ENCODE assay signal across 11 cellular contexts in genomic region chr17:44216674-44217073, GRCh38. TPM values are rescaled to one million over a fixed set of nuclear protein-coding genes. Genes with fewer than 3 reads are reported as not detected.
DNase-seq lines count a peak whose midpoint lies in the region; ATAC-seq and TF ChIP-seq lines count a peak whose summit lies in the region.
"Had no signal": no experiment of that assay in that cellular context is flagged by ENCODE, and none has a peak within 500 bp of the region (broad histone marks: within the 10 kb centered on the region; RNA-seq: fewer than 3 reads in every experiment).

No MANE protein-coding gene starts in this region.

- peaks cover 54% of the 10 kb centered on the region for H3K36me3 Mint-ChIP-seq in CD8-positive, alpha-beta T cell
- H3K36me3 Mint-ChIP-seq in activated T-cell treated with anti-CD3 and anti-CD28 coated beads, Interleukin-2, amount 50 U/mL, for 72 hours (ENCODE audit: insufficient read depth in 2 of 2) = peaks cover 21 to 22% of the 10 kb centered on the region in 2 donors
- peaks cover 9% of the 10 kb centered on the region for H3K36me3 Mint-ChIP-seq in natural killer cell treated with Interleukin-12 subunit alpha and Interleukin-12 subunit beta and Interleukin-15 and Interleukin-18, amount 100 ng/mL, for 72 hours

- no peak overlapping the region for H3K9ac ChIP-seq in HUES6 (ENCODE audit: low read length)

- no peak for ATAC-seq in CD8-positive, alpha-beta T cell
- ATAC-seq in activated T-cell treated with anti-CD3 and anti-CD28 coated beads, Interleukin-2, amount 50 U/mL, for 72 hours (replicated peaks in 1 of 2) = no peak
- no peak for ATAC-seq in natural killer cell treated with Interleukin-12 subunit alpha and Interleukin-12 subunit beta and Interleukin-15 and Interleukin-18, amount 100 ng/mL, for 72 hours
- no peak for ATAC-seq in HG03045 (IDR thresholded peaks at IDR 0.05; ENCODE audit: unreplicated experiment)
- ATAC-seq: Panc1 had no signal

- POLR2A ChIA-PET in CD8-positive, alpha-beta T cell (lab: Charles Lee) = interaction anchor here (0.9 to 10.3 kb wide), 8 partner anchors 11 to 135 kb away, joined by 3 to 251 read pairs (median 5); partner anchors contain the start of genes ATXN7L3, HDAC5, SLC25A39 and TMUB2

- H3K9me3 ChIP-seq in CD8-positive, alpha-beta T cell (ENCODE audit: low read length) = no peaks in the 10 kb centered on the region
- H3K9me3 ChIP-seq in HUES6 (ENCODE audit: control insufficient read depth, insufficient read depth, low read depth, low read length) = no peaks in the 10 kb centered on the region

- peak overlapping the region; percentile 74 for H3K4me3 Mint-ChIP-seq in CD8-positive, alpha-beta T cell
- peak overlapping the region; percentile 87 to 96 for H3K4me3 Mint-ChIP-seq in activated T-cell treated with anti-CD3 and anti-CD28 coated beads, Interleukin-2, amount 50 U/mL, for 72 hours
- peak overlapping the region; percentile 81 for H3K4me3 Mint-ChIP-seq in natural killer cell treated with Interleukin-12 subunit alpha and Interleukin-12 subunit beta and Interleukin-15 and Interleukin-18, amount 100 ng/mL, for 72 hours

- no peaks in the 10 kb centered on the region for H3K9me3 Mint-ChIP-seq in CD8-positive, alpha-beta T cell
- H3K9me3 Mint-ChIP-seq in activated T-cell treated with anti-CD3 and anti-CD28 coated beads, Interleukin-2, amount 50 U/mL, for 72 hours = no peaks in the 10 kb centered on the region
- no peaks in the 10 kb centered on the region for H3K9me3 Mint-ChIP-seq in natural killer cell treated with Interleukin-12 subunit alpha and Interleukin-12 subunit beta and Interleukin-15 and Interleukin-18, amount 100 ng/mL, for 72 hours

- H3K4me1 ChIP-seq in CD8-positive, alpha-beta T cell (ENCODE audit: insufficient read depth, low read length) = peaks cover 61% of the 10 kb centered on the region
- H3K4me1 ChIP-seq in HUES6 (ENCODE audit: control insufficient read depth, insufficient read depth, low read length) = peaks cover 10% of the 10 kb centered on the region

- H3K4me1 Mint-ChIP-seq in CD8-positive, alpha-beta T cell (ENCODE audit: low read depth) = peaks cover 55% of the 10 kb centered on the region
- peaks cover 56% of the 10 kb centered on the region for H3K4me1 Mint-ChIP-seq in activated T-cell treated with anti-CD3 and anti-CD28 coated beads, Interleukin-2, amount 50 U/mL, for 72 hours (ENCODE audit: low read depth)
- H3K4me1 Mint-ChIP-seq in natural killer cell treated with Interleukin-12 subunit alpha and Interleukin-12 subunit beta and Interleukin-15 and Interleukin-18, amount 100 ng/mL, for 72 hours (ENCODE audit: low read depth in 2 of 2) = peaks cover 33 to 38% of the 10 kb centered on the region in 2 donors

- peak overlapping the region; percentile 46 for H3K27ac ChIP-seq in CD8-positive, alpha-beta T cell (ENCODE audit: low read depth, low read length)
- H3K27ac ChIP-seq in HUES6 (ENCODE audit: low read depth, low read length) = no peak overlapping the region

- no peaks in the 10 kb centered on the region for H3K27me3 ChIP-seq in CD8-positive, alpha-beta T cell (ENCODE audit: insufficient read depth, low read length)
- no peaks in the 10 kb centered on the region for H3K27me3 ChIP-seq in HUES6 (ENCODE audit: control insufficient read depth, insufficient read depth, low read length)

- H3K27me3 Mint-ChIP-seq in CD8-positive, alpha-beta T cell (ENCODE audit: low read depth) = no peaks in the 10 kb centered on the region
- no peaks in the 10 kb centered on the region for H3K27me3 Mint-ChIP-seq in activated T-cell treated with anti-CD3 and anti-CD28 coated beads, Interleukin-2, amount 50 U/mL, for 72 hours (ENCODE audit: low read depth)
- H3K27me3 Mint-ChIP-seq in natural killer cell treated with Interleukin-12 subunit alpha and Interleukin-12 subunit beta and Interleukin-15 and Interleukin-18, amount 100 ng/mL, for 72 hours = no peaks in the 10 kb centered on the region

- no peak for DNase-seq in CD8-positive, alpha-beta T cell
- no peak for DNase-seq in activated T-cell treated with anti-CD3 and anti-CD28 coated beads, Interleukin-2, amount 50 U/mL, for 72 hours
- no peak for DNase-seq in natural killer cell treated with Interleukin-12 subunit alpha and Interleukin-12 subunit beta and Interleukin-15 and Interleukin-18, amount 100 ng/mL, for 72 hours (ENCODE audit: low spot score)
- no peak for DNase-seq in stimulated activated CD4-positive, alpha-beta T cell treated with anti-CD3 and anti-CD28 coated beads, Interleukin-4, amount 100 ng/mL, for 24 hours
- DNase-seq in cerebellar cortex (ENCODE audit: low spot score) (no peak), OCI-M2 (lab: John Stamatoyannopoulos, UW; ENCODE audit: unreplicated experiment) (no peak)
- DNase-seq: DMS 273 treated with DMSO at 0.1 percent for 48 hours, NCI-H1436 had no signal

- H3K36me3 ChIP-seq in CD8-positive, alpha-beta T cell (ENCODE audit: insufficient read depth, low read length) = peaks cover 28% of the 10 kb centered on the region
- H3K36me3 ChIP-seq in HUES6 (ENCODE audit: control insufficient read depth, insufficient read depth, low read length) = peaks cover 52% of the 10 kb centered on the region

- peak overlapping the region; percentile 96 for H3K27ac Mint-ChIP-seq in CD8-positive, alpha-beta T cell
- H3K27ac Mint-ChIP-seq in activated T-cell treated with anti-CD3 and anti-CD28 coated beads, Interleukin-2, amount 50 U/mL, for 72 hours = peak overlapping the region; percentile 79
- peak overlapping the region; percentile 39 to 62 for H3K27ac Mint-ChIP-seq in natural killer cell treated with Interleukin-12 subunit alpha and Interleukin-12 subunit beta and Interleukin-15 and Interleukin-18, amount 100 ng/mL, for 72 hours

- peak overlapping the region; percentile 73 for H3K4me3 ChIP-seq in CD8-positive, alpha-beta T cell (ENCODE audit: low read depth, low read length)
- peak overlapping the region; percentile 80; the same call in 1 of the 2 replicates for H3K4me3 ChIP-seq in HUES6 (ENCODE audit: low read depth, low read length)

- CTCF ChIA-PET in CD8-positive, alpha-beta T cell (lab: Charles Lee) = interaction anchor here (0.7 to 12.3 kb wide), 15 partner anchors 10 to 135 kb away, joined by 3 to 161 read pairs (median 5); partner anchors contain the start of genes ATXN7L3, GRN, HDAC5 and SLC25A39

- no peak for TF ChIP-seq CTCF in CD8-positive, alpha-beta T cell (IDR thresholded peaks at IDR 0.05)

- intact Hi-C loops in CD8-positive, alpha-beta T cell (cut with DNase I, micrococcal nuclease) = loop anchor here in 1 of 2 experiments (5.0 to 10.0 kb wide), 2 partner anchors 48 to 94 kb away; partner anchors contain the start of genes HDAC5 and SLC4A1

RNA-seq across cellular contexts. Expression of gene UBTF, which starts 2.8 kb away (rescaled TPM):
- 100 to 1,000 TPM; 151 to 155 TPM for total RNA-seq in CD8-positive, alpha-beta T cell
- total RNA-seq in activated T-cell treated with anti-CD3 and anti-CD28 coated beads, Interleukin-2, amount 50 U/mL, for 72 hours = 100 to 1,000 TPM; 105 to 125 TPM
- total RNA-seq in natural killer cell treated with Interleukin-12 subunit alpha and Interleukin-12 subunit beta and Interleukin-15 and Interleukin-18, amount 100 ng/mL, for 72 hours = 100 to 1,000 TPM; 109 to 201 TPM

RNA-seq across cellular contexts. Expression of gene ATXN7L3, which starts 17.0 kb away (rescaled TPM):
- total RNA-seq in CD8-positive, alpha-beta T cell = 10 to 100 TPM; 85.5 to 85.7 TPM
- total RNA-seq in activated T-cell treated with anti-CD3 and anti-CD28 coated beads, Interleukin-2, amount 50 U/mL, for 72 hours = 10 to 100 TPM; 96.1 to 97.6 TPM
- 100 to 1,000 TPM; 117 to 139 TPM for total RNA-seq in natural killer cell treated with Interleukin-12 subunit alpha and Interleukin-12 subunit beta and Interleukin-15 and Interleukin-18, amount 100 ng/mL, for 72 hours

RNA-seq across cellular contexts. Expression of gene TMUB2, which starts 29.9 kb away (rescaled TPM):
- 10 to 100 TPM; 43.2 to 43.8 TPM for total RNA-seq in CD8-positive, alpha-beta T cell
- 10 to 100 TPM; 40.8 to 46.2 TPM for total RNA-seq in activated T-cell treated with anti-CD3 and anti-CD28 coated beads, Interleukin-2, amount 50 U/mL, for 72 hours
- 10 to 100 TPM; 28.1 to 28.8 TPM for total RNA-seq in natural killer cell treated with Interleukin-12 subunit alpha and Interleukin-12 subunit beta and Interleukin-15 and Interleukin-18, amount 100 ng/mL, for 72 hours

RNA-seq across cellular contexts. Expression of gene ASB16, which starts 46.2 kb away (rescaled TPM):
- not detected for total RNA-seq in CD8-positive, alpha-beta T cell
- total RNA-seq in activated T-cell treated with anti-CD3 and anti-CD28 coated beads, Interleukin-2, amount 50 U/mL, for 72 hours = under 1 TPM; 0.34 to 0.44 TPM
- under 1 TPM in 1 of 2 donors, not detected in 1; 0.33 TPM for total RNA-seq in natural killer cell treated with Interleukin-12 subunit alpha and Interleukin-12 subunit beta and Interleukin-15 and Interleukin-18, amount 100 ng/mL, for 72 hours

RNA-seq across cellular contexts. Expression of gene SLC4A1, which starts 51.3 kb away (rescaled TPM):
- not detected for total RNA-seq in CD8-positive, alpha-beta T cell
- total RNA-seq in activated T-cell treated with anti-CD3 and anti-CD28 coated beads, Interleukin-2, amount 50 U/mL, for 72 hours = not detected
- not detected for total RNA-seq in natural killer cell treated with Interleukin-12 subunit alpha and Interleukin-12 subunit beta and Interleukin-15 and Interleukin-18, amount 100 ng/mL, for 72 hours
